8 cellular contexts compared by ENCODE assay signal in the genomic region with DNA sequence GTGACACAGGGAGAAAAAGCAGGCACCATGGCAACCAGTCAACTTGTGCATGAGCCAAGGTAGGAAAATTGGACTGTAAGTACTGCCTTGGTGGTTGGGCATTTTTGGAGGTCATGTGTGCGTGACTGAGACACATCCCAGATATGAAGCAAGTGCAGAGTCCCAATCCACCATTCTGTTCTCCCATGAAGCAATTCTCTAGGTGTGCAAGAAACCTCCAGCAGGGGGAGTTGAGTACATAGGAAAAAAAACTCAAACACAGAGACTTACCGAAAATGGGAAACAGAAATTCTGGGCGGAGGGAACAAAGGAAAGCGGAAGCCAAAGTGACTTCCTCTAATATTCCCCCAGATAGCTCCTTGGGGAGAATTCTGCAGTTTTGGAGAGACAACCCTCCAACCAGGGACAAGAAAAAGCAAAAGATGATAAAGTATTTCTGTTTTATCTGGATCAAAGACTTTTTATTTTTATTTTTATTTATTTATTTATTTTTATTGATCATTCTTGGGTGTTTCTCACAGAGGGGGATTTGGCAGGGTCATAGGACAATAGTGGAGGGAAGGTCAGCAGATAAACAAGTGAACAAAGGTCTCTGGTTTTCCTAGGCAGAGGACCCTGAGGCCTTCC.
DNase-seq lines count a peak whose midpoint lies in the region; ATAC-seq and TF ChIP-seq lines count a peak whose summit lies in the region.

No MANE protein-coding gene starts in this region.

- no peaks in the 10 kb centered on the region for H3K79me2 ChIP-seq in OCI-LY1 (ENCODE audit: insufficient read depth, low read length)

- H4K20me1 ChIP-seq in OCI-LY1 (ENCODE audit: insufficient read depth, low read length), result no peaks in the 10 kb centered on the region

- H3K4me2 ChIP-seq in OCI-LY1 (ENCODE audit: low read length), result no peak overlapping the region

- H3F3A ChIP-seq in OCI-LY1 (ENCODE audit: insufficient read depth, low read length), result no peaks in the 10 kb centered on the region

- no peaks in the 10 kb centered on the region for H3K27me3 ChIP-seq in OCI-LY1 (ENCODE audit: insufficient read depth, low read length)
- H3K27me3 ChIP-seq in heart left ventricle, result no peaks in the 10 kb centered on the region

- TF ChIP-seq POLR2A in heart left ventricle (IDR thresholded peaks at IDR 0.05), result no peak

- DNase-seq in Ammon's horn (ENCODE audit: low spot score) (peak; percentile 52), GM19240 (ENCODE audit: insufficient read length, low spot score) (peak; percentile 21), heart left ventricle (peak in 3 of 5 donors; percentile 31 to 35 (median 32)), cerebellum (ENCODE audit: low spot score) (no peak), COR-L47 (lab: John Stamatoyannopoulos, UW) (no peak)
- peak; percentile 6 for DNase-seq in activated T-helper 9 cell treated with anti-CD3 and anti-CD28 coated beads, Interleukin-2, amount 50 U/mL, for 16 hours (ENCODE audit: low read depth)
- peak; percentile 15 to 56 (median 21) for DNase-seq in stimulated activated CD4-positive, alpha-beta T cell treated with anti-CD3 and anti-CD28 coated beads, Interleukin-12 subunit alpha, Interleukin-12 subunit beta, amount 100 ng/mL, for 48 hours (ENCODE audit: low read depth in 2 of 3, low spot score in 1 of 3)

- H3K9me2 ChIP-seq in OCI-LY1 (ENCODE audit: low read depth, low read length), result no peaks in the 10 kb centered on the region

- ATAC-seq in heart left ventricle, result peak in 3 of 4 donors; percentile 52 to 78 (median 66)

- 46 to 63% (median 52%) methylated on average over 4 of the region's 4 CpGs for WGBS in heart left ventricle, 4 donors

- H3K27ac ChIP-seq in OCI-LY1 (ENCODE audit: low read depth, low read length, poor library complexity, severe bottlenecking) (no peak overlapping the region), heart left ventricle (no peak overlapping the region)

- no peaks in the 10 kb centered on the region for H3K4me1 ChIP-seq in OCI-LY1 (ENCODE audit: insufficient read depth, low read length, severe bottlenecking)
- no peaks in the 10 kb centered on the region for H3K4me1 ChIP-seq in heart left ventricle

- TF ChIP-seq CTCF in OCI-LY1 (IDR thresholded peaks at IDR 0.05; ENCODE audit: low read length) (peak; percentile 59), heart left ventricle (IDR thresholded peaks at IDR 0.05) (peak in 10 of 12 donors; percentile 19 to 55 (median 33))

- intact Hi-C loops in heart left ventricle (cut with DNase I), result no loop called here

- H3K9ac ChIP-seq in OCI-LY1 (ENCODE audit: low read length), result no peak overlapping the region

- no peaks in the 10 kb centered on the region for H3K9me3 ChIP-seq in OCI-LY1 (ENCODE audit: low read length)
- peaks cover 0 to 8% (median 0%) of the 10 kb centered on the region in 12 donors for H3K9me3 ChIP-seq in heart left ventricle

- no peaks in the 10 kb centered on the region for H3K36me3 ChIP-seq in OCI-LY1 (ENCODE audit: insufficient read depth, low read length)
- no peaks in the 10 kb centered on the region for H3K36me3 ChIP-seq in heart left ventricle

- no peak overlapping the region for H3K4me3 ChIP-seq in OCI-LY1 (ENCODE audit: low read depth, low read length, poor library complexity, severe bottlenecking)
- H3K4me3 ChIP-seq in heart left ventricle, result no peak overlapping the region

- no peak overlapping the region for H2AFZ ChIP-seq in OCI-LY1 (ENCODE audit: low read length)

Comparison
In these comparisons a context has a peak if more than half of its experiments do, and no peak if none do; other contexts are left out.
1. DNase-seq: peak in Ammon's horn (single experiment), GM19240 (single experiment), activated T-helper 9 cell treated with anti-CD3 and anti-CD28 coated beads, Interleukin-2, amount 50 U/mL, for 16 hours (single experiment), heart left ventricle (3 of 5) and stimulated activated CD4-positive, alpha-beta T cell treated with anti-CD3 and anti-CD28 coated beads, Interleukin-12 subunit alpha, Interleukin-12 subunit beta, amount 100 ng/mL, for 48 hours (3 of 3); none in cerebellum (single experiment) and COR-L47 (single experiment).